Comparison of ENCODE assay signal across 20 cellular contexts in genomic region chr2:4358855-4359254, GRCh38.
A peak's percentile ranks its signal among the peaks of the same experiment; 100 is the strongest.
DNase-seq lines count a peak whose midpoint lies in the region; ATAC-seq lines count a peak whose summit lies in the region.
"Had no signal": no experiment of that assay in that cellular context is flagged by ENCODE, and none has a peak within 500 bp of the region (broad histone marks: within the 10 kb centered on the region; RNA-seq: fewer than 3 reads in every experiment).

No MANE protein-coding gene starts in this region.

- ATAC-seq in GM18858 (IDR thresholded peaks at IDR 0.05; ENCODE audit: unreplicated experiment) (no peak), GM18520 (IDR thresholded peaks at IDR 0.05; ENCODE audit: unreplicated experiment) (no peak)
- ATAC-seq: A549, natural killer cell, Panc1 had no signal

- DNase-seq in DMS153 (lab: John Stamatoyannopoulos, UW) (peak; percentile 94), NCI-H128 (lab: John Stamatoyannopoulos, UW; ENCODE audit: unreplicated experiment) (peak; percentile 69), NCI-H2081 treated with DMSO at 0.1 percent for 48 hours (lab: John Stamatoyannopoulos, UW) (peak; percentile 25), NCI-H748 (lab: John Stamatoyannopoulos, UW; ENCODE audit: unreplicated experiment) (peak; percentile 96), superior temporal gyrus (ENCODE audit: extremely low spot score) (no peak), HuH-7 (ENCODE audit: low spot score) (no peak)
- DNase-seq: activated CD4-positive, alpha-beta memory T cell treated with anti-CD3 and anti-CD28 coated beads for 36 hours; activated CD8-positive, alpha-beta memory T cell treated with anti-CD3 and anti-CD28 coated beads, Interleukin-2, amount 50 U/mL, for 48 hours; aorta; BE2C; dermis blood vessel endothelial cell; islet precursor cell; midbrain; natural killer cell; NCI-H446; stimulated activated CD4-positive, alpha-beta T cell treated with anti-CD3 and anti-CD28 coated beads, Interleukin-2, amount 100 ng/mL, for 24 hours had no signal

Comparison
In these comparisons a context has a peak if more than half of its experiments do, and no peak if none do; other contexts are left out.
1. DNase-seq: peak in DMS153 (single experiment), NCI-H128 (single experiment), NCI-H2081 treated with DMSO at 0.1 percent for 48 hours (single experiment) and NCI-H748 (single experiment); none in superior temporal gyrus (single experiment) and HuH-7 (single experiment).